ENCODE assay signal across 8 cellular contexts in genomic region chr6:87742106-87742505, GRCh38. TPM values are rescaled to one million over a fixed set of nuclear protein-coding genes. Genes with fewer than 3 reads are reported as not detected.
DNase-seq lines count a peak whose midpoint lies in the region; ATAC-seq, FAIRE-seq and TF ChIP-seq lines count a peak whose summit lies in the region.

No MANE protein-coding gene starts in this region.

- peak overlapping the region; percentile 38 to 83 (median 70) for H3K27ac Mint-ChIP-seq in naive thymus-derived CD8-positive, alpha-beta T cell

- ATAC-seq in HG02938 (IDR thresholded peaks at IDR 0.05; ENCODE audit: unreplicated experiment), result peak; percentile 74
- peak; percentile 65 to 74 for ATAC-seq in activated CD4-positive, CD25-positive, alpha-beta regulatory T cell treated with anti-CD3 and anti-CD28 coated beads, Interleukin-2, amount 50 U/mL, for 24 hours
- peak; percentile 61 to 81 for ATAC-seq in naive thymus-derived CD8-positive, alpha-beta T cell

- no peak for TF ChIP-seq CTCF in GM13977 (IDR thresholded peaks at IDR 0.05; ENCODE audit: extremely low read depth, insufficient read depth, missing control alignments)

- peak overlapping the region in 4 of 10 donors; percentile 3 to 46 (median 18) for H3K4me3 Mint-ChIP-seq in naive thymus-derived CD8-positive, alpha-beta T cell

- peaks cover 2 to 41% (median 18%) of the 10 kb centered on the region in 4 donors for H3K4me1 Mint-ChIP-seq in naive thymus-derived CD8-positive, alpha-beta T cell

- peaks cover 0 to 2% (median 0%) of the 10 kb centered on the region in 5 donors for H3K27me3 Mint-ChIP-seq in naive thymus-derived CD8-positive, alpha-beta T cell

- FAIRE-seq in HTR-8/SVneo (lab: Jason Lieb, UNC), result no peak

- POLR2A ChIA-PET in naive thymus-derived CD8-positive, alpha-beta T cell (lab: Charles Lee), result interaction anchor here (1.2 kb wide), 1 partner anchor 40 kb away, joined by 3 read pairs; the partner anchor contains the start of gene AKIRIN2

- peaks cover 0 to 9% (median 0%) of the 10 kb centered on the region in 9 donors for H3K9me3 Mint-ChIP-seq in naive thymus-derived CD8-positive, alpha-beta T cell

- H3K36me3 Mint-ChIP-seq in naive thymus-derived CD8-positive, alpha-beta T cell, result no peaks in the 10 kb centered on the region

- in situ Hi-C loops in GM13977 (cut with MboI; ENCODE audit: low pct_unique_long_range_greater_than_20kb, low sequenced_read_pairs, unreplicated experiment), result no loop called here

- DNase-seq in GM13977 (ENCODE audit: low spot score) (peak; percentile 40), HK-2 (ENCODE audit: unreplicated experiment) (no peak), Ammon's horn (ENCODE audit: low spot score) (no peak), glomerular visceral epithelial cell (ENCODE audit: extremely low spot score) (no peak), HTR-8/SVneo (ENCODE audit: insufficient read length, low spot score) (no peak)
- DNase-seq in naive thymus-derived CD8-positive, alpha-beta T cell, result peak in 4 of 10 donors; percentile 1 to 40 (median 26)

RNA-seq across cellular contexts. Expression of gene AKIRIN2, which starts 40.1 kb away (rescaled TPM):
- 10 to 100 TPM; 57.4 to 58.0 TPM for total RNA-seq in naive thymus-derived CD8-positive, alpha-beta T cell
- polyA plus RNA-seq in naive thymus-derived CD8-positive, alpha-beta T cell, result 10 to 100 TPM; 20.2 to 33.4 (median 27.2) TPM
